In genomic region chr11:93279911-93280347, GRCh38 we compare ENCODE assay signal across 10 cellular contexts. TPM values are rescaled to one million over a fixed set of nuclear protein-coding genes. Genes with fewer than 3 reads are reported as not detected.
DNase-seq lines count a peak whose midpoint lies in the region; ATAC-seq and TF ChIP-seq lines count a peak whose summit lies in the region.
"Had no signal": no experiment of that assay in that cellular context is flagged by ENCODE, and none has a peak within 500 bp of the region (broad histone marks: within the 10 kb centered on the region; RNA-seq: fewer than 3 reads in every experiment).

No MANE protein-coding gene starts in this region.

- H3K36me3 Mint-ChIP-seq in nephron (ENCODE audit: low read depth) (no peaks in the 10 kb centered on the region), HFFc6 (ENCODE audit: low read depth) (no peaks in the 10 kb centered on the region)

- H3K9me3 Mint-ChIP-seq in nephron (no peaks in the 10 kb centered on the region), HFFc6 (no peaks in the 10 kb centered on the region)

- H3K4me1 Mint-ChIP-seq in nephron (peaks cover 13% of the 10 kb centered on the region), HFFc6 (ENCODE audit: low read depth) (no peaks in the 10 kb centered on the region)

- H3K4me3 Mint-ChIP-seq in nephron (no peak overlapping the region), HFFc6 (no peak overlapping the region)

- TF ChIP-seq CTCF in nephron (IDR thresholded peaks at IDR 0.05; ENCODE audit: unreplicated experiment in 3 of 3): no peak
- TF ChIP-seq CTCF in HFFc6 (IDR thresholded peaks at IDR 0.05): no peak

- H3K27me3 Mint-ChIP-seq in nephron (ENCODE audit: low read depth): no peaks in the 10 kb centered on the region
- H3K27me3 Mint-ChIP-seq in HFFc6 (ENCODE audit: insufficient read depth): no peaks in the 10 kb centered on the region; the same call in 1 of the 2 replicates

- ATAC-seq in GM18870 (IDR thresholded peaks at IDR 0.05; ENCODE audit: unreplicated experiment) (peak; percentile 79), HG02759 (IDR thresholded peaks at IDR 0.05; ENCODE audit: unreplicated experiment) (peak; percentile 87)

- DNase-seq in NCI-H2029 (lab: John Stamatoyannopoulos, UW) (peak; percentile 64), HuH-7 (ENCODE audit: low spot score) (no peak), HFFc6 (no peak), NCI-H2196 treated with DMSO at 0.1 percent for 48 hours (lab: John Stamatoyannopoulos, UW; ENCODE audit: unreplicated experiment) (no peak), SKM-1 treated with dmso at 0.1 percent for 144 hours (lab: John Stamatoyannopoulos, UW; ENCODE audit: unreplicated experiment) (no peak)
- DNase-seq: occipital lobe had no signal

- H3K27ac Mint-ChIP-seq in nephron (peak overlapping the region in 2 of 3 experiments; percentile 19 to 87), HFFc6 (no peak overlapping the region)

RNA-seq across cellular contexts. Expression of gene DEUP1, which starts 50.6 kb away (rescaled TPM):
- not detected for total RNA-seq in HFFc6 (2021; fragmentation: NEBNext Ultra II Directional; extraction: Animal tissue kit (Norgen Biotek cat#: 25700))
- total RNA-seq: NCI-H460 had no signal
